31 cellular contexts compared by ENCODE assay signal in the genomic region with DNA sequence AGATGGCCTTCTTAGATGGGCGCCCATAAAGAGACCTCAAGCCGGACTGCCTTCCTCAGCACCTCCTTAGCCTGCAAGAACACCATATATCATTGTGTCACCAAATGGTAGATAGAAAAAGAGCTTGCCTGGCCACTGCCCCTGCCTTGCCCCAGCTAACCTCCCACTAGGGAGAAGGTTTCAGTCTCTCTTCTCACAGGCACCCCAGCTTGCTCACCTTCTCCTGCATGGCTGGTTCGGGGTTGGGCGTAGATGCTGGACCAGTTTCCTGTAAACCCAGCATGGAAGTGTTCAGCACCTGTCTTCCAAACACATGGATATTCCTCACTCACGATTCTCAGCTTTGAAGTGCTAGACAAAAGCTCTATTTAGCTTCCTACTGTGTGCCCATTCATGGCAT. TPM values are rescaled to one million over a fixed set of nuclear protein-coding genes. Genes with fewer than 3 reads are reported as not detected.
"Had no signal": no experiment of that assay in that cellular context is flagged by ENCODE, and none has a peak within 500 bp of the region (broad histone marks: within the 10 kb centered on the region; RNA-seq: fewer than 3 reads in every experiment).

No MANE protein-coding gene starts in this region.

- H3K4me3 Mint-ChIP-seq: naive thymus-derived CD4-positive, alpha-beta T cell; natural killer cell; nephron; neural progenitor cell; stimulated activated effector memory CD8-positive, alpha-beta T cell treated with anti-CD3 and anti-CD28 coated beads, Interleukin-12 subunit alpha, Interleukin-12 subunit beta, amount 100 ng/mL, for 72 hours; stimulated activated naive B cell treated with anti-CD40 and anti-IgM and Interleukin-4, amounts not matched to agents 10 μg/mL and 1 μg/mL and 100 μg/mL, for 72 hours; stimulated activated naive CD8-positive, alpha-beta T cell treated with anti-CD3 and anti-CD28 coated beads, Interleukin-15, Interleukin-2, amounts not matched to agents 100 ng/mL and 50 ng/mL, for 24 hours had no signal

- H3K9me3 Mint-ChIP-seq: naive thymus-derived CD4-positive, alpha-beta T cell; natural killer cell; neural progenitor cell; stimulated activated effector memory CD8-positive, alpha-beta T cell treated with anti-CD3 and anti-CD28 coated beads, Interleukin-12 subunit alpha, Interleukin-12 subunit beta, amount 100 ng/mL, for 72 hours; stimulated activated naive CD8-positive, alpha-beta T cell treated with anti-CD3 and anti-CD28 coated beads, Interleukin-15, Interleukin-2, amounts not matched to agents 100 ng/mL and 50 ng/mL, for 24 hours had no signal

- H3K27ac ChIP-seq: neural progenitor cell, ovary, parathyroid adenoma, psoas muscle, right lobe of liver, sigmoid colon, stomach, thoracic aorta, thyroid gland, tibial nerve, upper lobe of left lung, uterus had no signal

- H3K27me3 Mint-ChIP-seq: naive thymus-derived CD4-positive, alpha-beta T cell; progenitor cell of endocrine pancreas; stimulated activated naive B cell treated with anti-CD40 and anti-IgM and Interleukin-4, amounts not matched to agents 10 μg/mL and 1 μg/mL and 100 μg/mL, for 72 hours; stimulated activated naive CD8-positive, alpha-beta T cell treated with anti-CD3 and anti-CD28 coated beads, Interleukin-15, Interleukin-2, amounts not matched to agents 100 ng/mL and 50 ng/mL, for 24 hours had no signal

- H3K36me3 Mint-ChIP-seq: natural killer cell; stimulated activated effector memory CD8-positive, alpha-beta T cell treated with anti-CD3 and anti-CD28 coated beads, Interleukin-12 subunit alpha, Interleukin-12 subunit beta, amount 100 ng/mL, for 72 hours had no signal

- H3K27me3 ChIP-seq: neural progenitor cell, ovary, right lobe of liver, sigmoid colon, stomach, thyroid gland, tibial nerve, upper lobe of left lung, uterus had no signal

- H3K4me3 ChIP-seq: neural progenitor cell, ovary, psoas muscle, right lobe of liver, sigmoid colon, stomach, thoracic aorta, thyroid gland, tibial nerve, upper lobe of left lung, uterus had no signal

- H3K4me1 ChIP-seq: neural progenitor cell, parathyroid adenoma, psoas muscle, right lobe of liver, sigmoid colon, stomach, thyroid gland, tibial nerve, upper lobe of left lung, uterus had no signal

- H3K36me3 ChIP-seq: neural progenitor cell, ovary, right lobe of liver, sigmoid colon, thoracic aorta, thyroid gland, uterus had no signal

- H3K9me3 ChIP-seq: ovary, psoas muscle, right lobe of liver, sigmoid colon, stomach, thoracic aorta, thyroid gland, tibial nerve, upper lobe of left lung, uterus had no signal

- ATAC-seq: naive thymus-derived CD4-positive, alpha-beta T cell; natural killer cell; psoas muscle; right cardiac atrium; right lobe of liver; stimulated activated effector memory CD8-positive, alpha-beta T cell treated with anti-CD3 and anti-CD28 coated beads, Interleukin-12 subunit alpha, Interleukin-12 subunit beta, amount 100 ng/mL, for 72 hours; stimulated activated naive B cell treated with anti-CD40 and anti-IgM and Interleukin-4, amounts not matched to agents 10 μg/mL and 1 μg/mL and 100 μg/mL, for 72 hours had no signal

- H3K4me1 Mint-ChIP-seq: naive thymus-derived CD4-positive, alpha-beta T cell; natural killer cell; nephron; neural progenitor cell; stimulated activated effector memory CD8-positive, alpha-beta T cell treated with anti-CD3 and anti-CD28 coated beads, Interleukin-12 subunit alpha, Interleukin-12 subunit beta, amount 100 ng/mL, for 72 hours had no signal

- DNase-seq: naive thymus-derived CD4-positive, alpha-beta T cell; natural killer cell; nucleus accumbens; ovary; posterior cingulate gyrus; psoas muscle; right cardiac atrium; right lobe of liver; sigmoid colon; small intestine; stimulated activated CD4-positive, alpha-beta T cell treated with anti-CD3 and anti-CD28 coated beads, Interleukin-15, amount 100 ng/mL, for 24 hours; stimulated activated CD4-positive, alpha-beta T cell treated with anti-CD3 and anti-CD28 coated beads, Interleukin-2, amount 100 ng/mL, for 24 hours; stimulated activated CD4-positive, alpha-beta T cell treated with anti-CD3 and anti-CD28 coated beads, Interleukin-2, amount 100 ng/mL, for 48 hours; stimulated activated CD4-positive, alpha-beta T cell treated with anti-CD3 and anti-CD28 coated beads, Interleukin-4, amount 100 ng/mL, for 24 hours; stimulated activated naive B cell treated with anti-CD40 and anti-IgM and Interleukin-4, amounts not matched to agents 10 μg/mL and 1 μg/mL and 100 μg/mL, for 72 hours; stimulated activated naive CD4-positive, alpha-beta T cell treated with Interleukin-2 at 50 U/mL for 16 hours; stomach; thyroid gland; trophoblast cell; upper lobe of left lung; uterus had no signal

- H3K27ac Mint-ChIP-seq: naive thymus-derived CD4-positive, alpha-beta T cell; natural killer cell; nephron; progenitor cell of endocrine pancreas; stimulated activated effector memory CD8-positive, alpha-beta T cell treated with anti-CD3 and anti-CD28 coated beads, Interleukin-12 subunit alpha, Interleukin-12 subunit beta, amount 100 ng/mL, for 72 hours; stimulated activated naive B cell treated with anti-CD40 and anti-IgM and Interleukin-4, amounts not matched to agents 10 μg/mL and 1 μg/mL and 100 μg/mL, for 72 hours; stimulated activated naive CD8-positive, alpha-beta T cell treated with anti-CD3 and anti-CD28 coated beads, Interleukin-15, Interleukin-2, amounts not matched to agents 100 ng/mL and 50 ng/mL, for 24 hours had no signal

RNA-seq across cellular contexts. Expression of a gene that starts 3.3 kb away (rescaled TPM):
- total RNA-seq: sigmoid colon, stomach, subcutaneous adipose tissue, thyroid gland had no signal

RNA-seq across cellular contexts. Expression of a gene that starts 13.2 kb away (rescaled TPM):
- total RNA-seq: skeletal muscle tissue had no signal
